ENCODE assay signal across 2 cellular contexts in genomic region chr22:38211556-38211955, GRCh38.
TF ChIP-seq lines count a peak whose summit lies in the region.

No MANE protein-coding gene starts in this region.

TF ChIP-seq in HEK293, 187 proteins besides CTCF, POLR2A, EP300 and RAD21:
- TF ChIP-seq, protein P1, sequence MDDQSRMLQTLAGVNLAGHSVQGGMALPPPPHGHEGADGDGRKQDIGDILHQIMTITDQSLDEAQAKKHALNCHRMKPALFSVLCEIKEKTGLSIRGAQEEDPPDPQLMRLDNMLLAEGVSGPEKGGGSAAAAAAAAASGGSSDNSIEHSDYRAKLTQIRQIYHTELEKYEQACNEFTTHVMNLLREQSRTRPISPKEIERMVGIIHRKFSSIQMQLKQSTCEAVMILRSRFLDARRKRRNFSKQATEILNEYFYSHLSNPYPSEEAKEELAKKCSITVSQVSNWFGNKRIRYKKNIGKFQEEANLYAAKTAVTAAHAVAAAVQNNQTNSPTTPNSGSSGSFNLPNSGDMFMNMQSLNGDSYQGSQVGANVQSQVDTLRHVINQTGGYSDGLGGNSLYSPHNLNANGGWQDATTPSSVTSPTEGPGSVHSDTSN (CRISPR knock-in tag; IDR thresholded peaks at IDR 0.05), result no peak
- TF ChIP-seq, protein P2, sequence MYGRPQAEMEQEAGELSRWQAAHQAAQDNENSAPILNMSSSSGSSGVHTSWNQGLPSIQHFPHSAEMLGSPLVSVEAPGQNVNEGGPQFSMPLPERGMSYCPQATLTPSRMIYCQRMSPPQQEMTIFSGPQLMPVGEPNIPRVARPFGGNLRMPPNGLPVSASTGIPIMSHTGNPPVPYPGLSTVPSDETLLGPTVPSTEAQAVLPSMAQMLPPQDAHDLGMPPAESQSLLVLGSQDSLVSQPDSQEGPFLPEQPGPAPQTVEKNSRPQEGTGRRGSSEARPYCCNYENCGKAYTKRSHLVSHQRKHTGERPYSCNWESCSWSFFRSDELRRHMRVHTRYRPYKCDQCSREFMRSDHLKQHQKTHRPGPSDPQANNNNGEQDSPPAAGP (tag by site-specific recombination; IDR thresholded peaks at IDR 0.05), result 0 out of 2 replicates have a peak, but pooled peaks have one; percentile 23
TF ChIP-seq in HEK293: peak in this region for 1.

TF ChIP-seq in IMR-90, 13 proteins besides CTCF, POLR2A, EP300 and RAD21:
- TF ChIP-seq RCOR1 (IDR thresholded peaks at IDR 0.05; ENCODE audit: insufficient replicate concordance, low read length), result no peak
- TF ChIP-seq SMC3 (IDR thresholded peaks at IDR 0.05; ENCODE audit: low read depth, low read length), result no peak
- TF ChIP-seq ELK1 (IDR thresholded peaks at IDR 0.05; ENCODE audit: borderline replicate concordance, low read depth, low read length), result no peak
- TF ChIP-seq MAZ (IDR thresholded peaks at IDR 0.05; ENCODE audit: borderline replicate concordance, low read depth, low read length), result no peak
- TF ChIP-seq CHD1 (IDR thresholded peaks at IDR 0.05; ENCODE audit: low read depth, low read length), result no peak
- TF ChIP-seq CEBPB (IDR thresholded peaks at IDR 0.05; ENCODE audit: low read depth, low read length), result no peak
- TF ChIP-seq FOS (IDR thresholded peaks at IDR 0.05; ENCODE audit: low read depth, low read length), result no peak
- no peak for TF ChIP-seq BHLHE40 (IDR thresholded peaks at IDR 0.05; ENCODE audit: low read depth, low read length)
- TF ChIP-seq USF2 (IDR thresholded peaks at IDR 0.05; ENCODE audit: low read depth, low read length), result no peak
- TF ChIP-seq MXI1 (IDR thresholded peaks at IDR 0.05; ENCODE audit: borderline replicate concordance, low read depth, low read length), result no peak
- TF ChIP-seq MAFK (IDR thresholded peaks at IDR 0.05; ENCODE audit: low read depth, low read length), result no peak
- TF ChIP-seq RFX5 (IDR thresholded peaks at IDR 0.05; ENCODE audit: low read depth, low read length), result no peak
- no peak for TF ChIP-seq NFE2L2 (IDR thresholded peaks at IDR 0.05; ENCODE audit: low read depth, low read length)
